8 cellular contexts compared by ENCODE assay signal in genomic region chr2:33069894-33070651, GRCh38.
DNase-seq lines count a peak whose midpoint lies in the region; ATAC-seq, FAIRE-seq and TF ChIP-seq lines count a peak whose summit lies in the region.

No MANE protein-coding gene starts in this region.

- no peak overlapping the region for H3K4me3 ChIP-seq in A673 (ENCODE audit: low read depth, low read length, poor library complexity, severe bottlenecking)

- H3K27me3 Mint-ChIP-seq in HFFc6 (ENCODE audit: insufficient read depth), result peaks cover 2% of the 10 kb centered on the region
- H3K27me3 Mint-ChIP-seq in activated T-helper 1 cell treated with anti-CD3 and anti-CD28 coated beads, Interleukin-12 subunit alpha, Interleukin-12 subunit beta, Interleukin-2, Interleukin-4 antibody, amounts not matched to agents 30 ng/mL and 10 ng/mL and 1 ng/mL, durations not matched to agents 14 hours and 24 hours and 36 hours (ENCODE audit: insufficient read depth), result peaks cover 5% of the 10 kb centered on the region

- H3K4me3 Mint-ChIP-seq in HFFc6, result peak overlapping the region; percentile 74
- H3K4me3 Mint-ChIP-seq in activated T-helper 1 cell treated with anti-CD3 and anti-CD28 coated beads, Interleukin-12 subunit alpha, Interleukin-12 subunit beta, Interleukin-2, Interleukin-4 antibody, amounts not matched to agents 30 ng/mL and 10 ng/mL and 1 ng/mL, durations not matched to agents 14 hours and 24 hours and 36 hours, result no peak overlapping the region

- peaks cover 66% of the 10 kb centered on the region for H3K4me1 Mint-ChIP-seq in HFFc6 (ENCODE audit: low read depth)
- H3K4me1 Mint-ChIP-seq in activated T-helper 1 cell treated with anti-CD3 and anti-CD28 coated beads, Interleukin-12 subunit alpha, Interleukin-12 subunit beta, Interleukin-2, Interleukin-4 antibody, amounts not matched to agents 30 ng/mL and 10 ng/mL and 1 ng/mL, durations not matched to agents 14 hours and 24 hours and 36 hours (ENCODE audit: low read depth), result peaks cover 8% of the 10 kb centered on the region

- H3K9me3 ChIP-seq in A673 (ENCODE audit: low read depth, low read length, poor library complexity, severe bottlenecking), result no peaks in the 10 kb centered on the region

- intact Hi-C loops in A673 (cut with micrococcal nuclease; ENCODE audit: unreplicated experiment), result no loop called here
- intact Hi-C loops in activated T-helper 1 cell treated with anti-CD3 and anti-CD28 coated beads, Interleukin-12 subunit alpha, Interleukin-12 subunit beta, Interleukin-2, Interleukin-4 antibody, amounts not matched to agents 30 ng/mL and 10 ng/mL and 1 ng/mL, durations not matched to agents 14 hours and 24 hours and 36 hours (cut with micrococcal nuclease), result no loop called here

- TF ChIP-seq CTCF in A673 (conservative IDR thresholded peaks at IDR 0.05; ENCODE audit: low read depth, low read length), result no peak
- no peak for TF ChIP-seq CTCF in HFFc6 (IDR thresholded peaks at IDR 0.05)

- no TSS peak for BruUV-seq in A673 (replicated peaks; lab: Mats Ljungman, UMichigan)

- TF ChIP-seq POLR2A in GM12892 (IDR thresholded peaks at IDR 0.05; ENCODE audit: low read depth, low read length), result no peak

- peak; percentile 49 for DNase-seq in A673 (ENCODE audit: low spot score)
- peak; percentile 98 for DNase-seq in HFFc6
- peak; percentile 13 for DNase-seq in activated T-helper 1 cell treated with anti-CD3 and anti-CD28 coated beads, Interleukin-12 subunit alpha, Interleukin-12 subunit beta, Interleukin-2, Interleukin-4 antibody, amounts not matched to agents 30 ng/mL and 10 ng/mL and 1 ng/mL, durations not matched to agents 14 hours and 24 hours and 36 hours (ENCODE audit: low spot score)
- peak; percentile 27 for DNase-seq in iPS-NIHi7 (ENCODE audit: extremely low spot score)
- DNase-seq in stimulated activated CD8-positive, alpha-beta memory T cell treated with anti-CD3 and anti-CD28 coated beads, Interleukin-4, amount 100 ng/mL, for 24 hours (ENCODE audit: low read depth), result peak; percentile 9
- no peak for DNase-seq in NCI-H2196 (lab: John Stamatoyannopoulos, UW; ENCODE audit: unreplicated experiment)
- DNase-seq in GM12892 (ENCODE audit: insufficient read length), result no peak

- H3K27me3 ChIP-seq in A673 (replicated peaks; ENCODE audit: insufficient read depth, low read depth, low read length, poor library complexity), result no peaks in the 10 kb centered on the region

- FAIRE-seq in GM12892 (lab: Jason Lieb, UNC), result no peak

- no peak for ATAC-seq in GM21447 (IDR thresholded peaks at IDR 0.05; ENCODE audit: unreplicated experiment)

- no peaks in the 10 kb centered on the region for H3K9me3 Mint-ChIP-seq in HFFc6
- no peaks in the 10 kb centered on the region for H3K9me3 Mint-ChIP-seq in activated T-helper 1 cell treated with anti-CD3 and anti-CD28 coated beads, Interleukin-12 subunit alpha, Interleukin-12 subunit beta, Interleukin-2, Interleukin-4 antibody, amounts not matched to agents 30 ng/mL and 10 ng/mL and 1 ng/mL, durations not matched to agents 14 hours and 24 hours and 36 hours

- CTCF ChIA-PET in A673 (lab: Charles Lee), result interaction anchor here (0.6 to 0.8 kb wide), 2 partner anchors 37 to 80 kb away, joined by 3 read pairs; no protein-coding TSS in a partner anchor

- H3K4me1 ChIP-seq in A673 (ENCODE audit: insufficient read depth, low read length, poor library complexity, severe bottlenecking), result no peaks in the 10 kb centered on the region

- H3K27ac ChIP-seq in A673 (ENCODE audit: low read depth, low read length, poor library complexity, severe bottlenecking), result no peak overlapping the region

- peaks cover 14% of the 10 kb centered on the region for H3K36me3 Mint-ChIP-seq in HFFc6 (ENCODE audit: low read depth)
- no peaks in the 10 kb centered on the region for H3K36me3 Mint-ChIP-seq in activated T-helper 1 cell treated with anti-CD3 and anti-CD28 coated beads, Interleukin-12 subunit alpha, Interleukin-12 subunit beta, Interleukin-2, Interleukin-4 antibody, amounts not matched to agents 30 ng/mL and 10 ng/mL and 1 ng/mL, durations not matched to agents 14 hours and 24 hours and 36 hours (ENCODE audit: low read depth)

- H3K27ac Mint-ChIP-seq in HFFc6, result peak overlapping the region; percentile 90
- H3K27ac Mint-ChIP-seq in activated T-helper 1 cell treated with anti-CD3 and anti-CD28 coated beads, Interleukin-12 subunit alpha, Interleukin-12 subunit beta, Interleukin-2, Interleukin-4 antibody, amounts not matched to agents 30 ng/mL and 10 ng/mL and 1 ng/mL, durations not matched to agents 14 hours and 24 hours and 36 hours, result no peak overlapping the region

- POLR2A ChIA-PET in A673 (lab: Charles Lee; ENCODE audit: low non-redundant PET), result no interaction called here

- H3K36me3 ChIP-seq in A673 (ENCODE audit: insufficient read depth, low read length, poor library complexity, severe bottlenecking), result no peaks in the 10 kb centered on the region

Comparison
In these comparisons a context has a peak if more than half of its experiments do, and no peak if none do; other contexts are left out.
1. DNase-seq: peak in A673 (single experiment), HFFc6 (single experiment), activated T-helper 1 cell treated with anti-CD3 and anti-CD28 coated beads, Interleukin-12 subunit alpha, Interleukin-12 subunit beta, Interleukin-2, Interleukin-4 antibody, amounts not matched to agents 30 ng/mL and 10 ng/mL and 1 ng/mL, durations not matched to agents 14 hours and 24 hours and 36 hours (single experiment), iPS-NIHi7 (single experiment) and stimulated activated CD8-positive, alpha-beta memory T cell treated with anti-CD3 and anti-CD28 coated beads, Interleukin-4, amount 100 ng/mL, for 24 hours (single experiment); none in NCI-H2196 (single experiment) and GM12892 (single experiment).